In the genomic region with DNA sequence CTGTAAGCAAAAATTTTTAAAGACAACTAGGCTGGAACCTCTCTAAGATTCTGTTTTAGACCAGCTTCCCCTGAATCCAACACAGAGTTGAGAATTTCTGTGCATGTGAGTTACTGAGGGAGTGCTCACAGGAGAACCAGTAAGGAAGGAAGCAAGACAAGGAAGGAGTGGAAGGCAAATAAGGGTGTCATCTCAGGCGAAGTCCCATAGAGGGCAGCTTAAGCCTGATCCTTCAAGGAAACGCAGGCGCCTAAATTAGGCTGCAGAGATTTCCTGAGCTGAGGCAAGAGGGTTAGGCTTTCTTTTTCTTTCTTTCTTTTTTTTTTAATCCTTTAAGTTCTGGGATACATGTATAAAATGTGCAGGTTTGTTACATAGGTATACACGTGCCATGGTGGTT, we compare ENCODE assay signal across 10 cellular contexts. TPM values are rescaled to one million over a fixed set of nuclear protein-coding genes. Genes with fewer than 3 reads are reported as not detected.
DNase-seq lines count a peak whose midpoint lies in the region; ATAC-seq, FAIRE-seq and TF ChIP-seq lines count a peak whose summit lies in the region.
"Had no signal": no experiment of that assay in that cellular context is flagged by ENCODE, and none has a peak within 500 bp of the region (broad histone marks: within the 10 kb centered on the region; RNA-seq: fewer than 3 reads in every experiment).

No MANE protein-coding gene starts in this region.

- intact Hi-C loops in GM12878 (cut with micrococcal nuclease; ENCODE audit: unreplicated experiment) (no loop called here), left colon (cut with DNase I, micrococcal nuclease) (no loop called here)

- H3K36me3 Mint-ChIP-seq in natural killer cell treated with Interleukin-12 subunit alpha and Interleukin-12 subunit beta and Interleukin-15 and Interleukin-18, amount 100 ng/mL, for 72 hours, result no peaks in the 10 kb centered on the region

- in situ Hi-C loops in GM12878 (cut with MboI), result no loop called here

- H4K20me1 ChIP-seq in GM12878 (ENCODE audit: control insufficient read depth, insufficient read depth), result no peaks in the 10 kb centered on the region

- H3K79me2 ChIP-seq in GM12878 (ENCODE audit: control insufficient read depth, insufficient read depth, low read length), result no peaks in the 10 kb centered on the region

- H3K27me3 ChIP-seq in HL-60 (ENCODE audit: insufficient read depth, poor library complexity, severe bottlenecking) (no peaks in the 10 kb centered on the region), GM12878 (replicated peaks in 1 of 2; ENCODE audit: control insufficient read depth in 2 of 2, insufficient read depth in 2 of 2, low read length in 1 of 2) (no peaks in the 10 kb centered on the region)

- RAD21 ChIA-PET in GM12878 (lab: Charles Lee; ENCODE audit: unreplicated experiment), result no interaction called here

- TF ChIP-seq CTCF in AG10803 (conservative IDR thresholded peaks at IDR 0.05; ENCODE audit: low read length) (peak; percentile 64), HL-60 (IDR thresholded peaks at IDR 0.05; ENCODE audit: insufficient read depth, low read length) (peak; percentile 14), GM12878 (IDR thresholded peaks at IDR 0.05 in 2 of 3, conservative IDR thresholded peaks at IDR 0.05 in 1 of 3; ENCODE audit: control insufficient read depth in 2 of 3, extremely low read depth in 1 of 3, insufficient read depth in 1 of 3, low read depth in 3 of 3, low read length in 3 of 3) (peak in 2 of 3 experiments; percentile 5 to 9; a peak in 1 of 6 replicates)

- H3K27ac ChIP-seq in HL-60 (replicated peaks) (no peak overlapping the region), GM12878 (ENCODE audit: control insufficient read depth, insufficient read depth) (no peak overlapping the region)

- no peak for FAIRE-seq in GM12878 (lab: Jason Lieb, UNC)
- FAIRE-seq: islet of Langerhans had no signal

- no peak for TF ChIP-seq POLR2A in GM12878 (IDR thresholded peaks at IDR 0.05; ENCODE audit: low read depth, low read length)

- H3K9ac ChIP-seq in GM12878 (ENCODE audit: control insufficient read depth, insufficient read depth, low read length), result no peak overlapping the region

- H3K4me1 ChIP-seq in GM12878 (ENCODE audit: control insufficient read depth, insufficient read depth, low read length), result no peaks in the 10 kb centered on the region

- H3K4me3 ChIP-seq in AG10803 (ENCODE audit: low read length) (no peak overlapping the region), HL-60 (replicated peaks; ENCODE audit: insufficient read depth, low read length) (no peak overlapping the region), GM12878 (no peak overlapping the region)

- TF ChIP-seq EP300 in GM12878 (IDR thresholded peaks at IDR 0.05; ENCODE audit: borderline replicate concordance in 1 of 2, control insufficient read depth in 1 of 2, low read depth in 2 of 2, low read length in 2 of 2), result no peak

- CTCF ChIA-PET in GM12878 (lab: Yijun Ruan, JAX), result interaction anchor here (0.6 kb wide), 1 partner anchor 49 kb away, joined by 3 read pairs; no protein-coding TSS in a partner anchor

- 20% methylated on average over 4 of the region's 4 CpGs for WGBS in GM12878 (ENCODE audit: insufficient coverage, insufficient replicate concordance, low lambda C conversion rate, missing lambda C conversion rate)

- SMC1A ChIA-PET in GM12878 (lab: Charles Lee; ENCODE audit: uncharacterized antibody, unreplicated experiment), result no interaction called here

- POLR2A ChIA-PET in GM12878 (lab: Charles Lee), result no interaction called here

- H3K27me3 Mint-ChIP-seq in natural killer cell treated with Interleukin-12 subunit alpha and Interleukin-12 subunit beta and Interleukin-15 and Interleukin-18, amount 100 ng/mL, for 72 hours, result peaks cover 0 to 8% of the 10 kb centered on the region in 2 donors

- no peak overlapping the region for H2AFZ ChIP-seq in GM12878 (ENCODE audit: control insufficient read depth, low read depth, low read length)

- no TSS peak for BruUV-seq in GM12878 (replicated peaks; lab: Mats Ljungman, UMichigan)

- no peaks in the 10 kb centered on the region for H3K36me3 ChIP-seq in GM12878 (ENCODE audit: control insufficient read depth in 2 of 2, insufficient read depth in 2 of 2, low read length in 1 of 2)

- no peaks in the 10 kb centered on the region for H3K4me1 Mint-ChIP-seq in natural killer cell treated with Interleukin-12 subunit alpha and Interleukin-12 subunit beta and Interleukin-15 and Interleukin-18, amount 100 ng/mL, for 72 hours (ENCODE audit: low read depth in 2 of 2)

- TF ChIP-seq RAD21 in GM12878 (IDR thresholded peaks at IDR 0.05; ENCODE audit: insufficient read depth, low read depth, low read length), result no peak

- H3K4me3 Mint-ChIP-seq in natural killer cell treated with Interleukin-12 subunit alpha and Interleukin-12 subunit beta and Interleukin-15 and Interleukin-18, amount 100 ng/mL, for 72 hours, result no peak overlapping the region

- no peak overlapping the region for H3K4me2 ChIP-seq in GM12878 (ENCODE audit: control insufficient read depth, insufficient read depth)

- H3K9me3 ChIP-seq in GM12878 (replicated peaks; ENCODE audit: control insufficient read depth, insufficient read depth, low read length), result no peaks in the 10 kb centered on the region

- no peaks in the 10 kb centered on the region for H3K9me3 Mint-ChIP-seq in natural killer cell treated with Interleukin-12 subunit alpha and Interleukin-12 subunit beta and Interleukin-15 and Interleukin-18, amount 100 ng/mL, for 72 hours

- DNase-seq in AG10803 (ENCODE audit: low read depth), result peak; percentile 56
- peak; percentile 0 to 29 for DNase-seq in HL-60 (ENCODE audit: low read depth in 1 of 2, low spot score in 1 of 2)
- DNase-seq in GM12878 (ENCODE audit: low read depth, low spot score), result no peak
- DNase-seq in left colon, result no peak
- DNase-seq in natural killer cell treated with Interleukin-12 subunit alpha and Interleukin-12 subunit beta and Interleukin-15 and Interleukin-18, amount 100 ng/mL, for 72 hours (ENCODE audit: low spot score), result no peak
- DNase-seq in nucleus accumbens (lab: John Stamatoyannopoulos, UW), result no peak
- DNase-seq in NCI-H510A treated with DMSO at 0.1 percent for 48 hours (lab: John Stamatoyannopoulos, UW), result no peak

- no peak for ATAC-seq in GM12878
- peak; percentile 61 for ATAC-seq in left colon
- ATAC-seq in HG02885 (IDR thresholded peaks at IDR 0.05; ENCODE audit: poor library complexity, unreplicated experiment), result no peak
- no peak for ATAC-seq in natural killer cell treated with Interleukin-12 subunit alpha and Interleukin-12 subunit beta and Interleukin-15 and Interleukin-18, amount 100 ng/mL, for 72 hours

- no peak overlapping the region for H3K27ac Mint-ChIP-seq in natural killer cell treated with Interleukin-12 subunit alpha and Interleukin-12 subunit beta and Interleukin-15 and Interleukin-18, amount 100 ng/mL, for 72 hours

TF ChIP-seq in GM12878, 131 proteins besides CTCF, POLR2A, EP300 and RAD21:
- TF ChIP-seq ZNF622 (IDR thresholded peaks at IDR 0.05), result no peak
TF ChIP-seq in GM12878: peak in this region for 0.

RNA-seq across cellular contexts. Expression of gene COL6A6, which starts 36.2 kb away (rescaled TPM):
- total RNA-seq in GM12878 (2013; cell fraction: nucleolus; rRNA removed), result 0.06 TPM in 1 of 2 replicates, not detected in the other
- total RNA-seq in GM12878 (2014; rRNA removed) (not detected in 2 replicates), GM12878 (2014; rRNA removed; fragmentation: Illumina TruSeq; extraction: Trizol) (not detected in 2 replicates), GM12878 (2021) (not detected in 2 replicates), left colon (not detected)
- polyA plus RNA-seq in GM12878 (2011; ENCODE audit: low read depth), result not detected
- polyA plus RNA-seq in GM12878 (2011; rRNA removed) (not detected in 2 replicates), GM12878 (2014; fragmentation: Illumina TruSeq; extraction: Trizol) (not detected in 2 replicates), GM12878 (2014; fragmentation: Nextera tagmentation; extraction: Ambion mirVana) (under 1 TPM in 1 of 2 experiments, not detected in 1; 0.02 TPM), GM12878 (2014; rRNA removed) (not detected in 2 replicates), GM12878 (2016; fragmentation: Nextera tagmentation; extraction: Ambion mirVana) (under 1 TPM in 1 of 2 experiments, not detected in 1; 0.01 TPM)
- not detected in 2 replicates for polyA plus RNA-seq in GM12878 (2011; cell fraction: cytosol; rRNA removed)
- polyA plus RNA-seq in GM12878 (2011; cell fraction: nucleus; rRNA removed), result not detected in 2 replicates
- 0.03 TPM in 1 of 2 replicates, not detected in the other for polyA plus RNA-seq in GM12878 (2012)
- not detected in 2 replicates for polyA minus RNA-seq in GM12878 (2011; rRNA and poly(A)+ RNA removed)
- polyA minus RNA-seq in GM12878 (2011; cell fraction: cytosol; rRNA and poly(A)+ RNA removed), result not detected in 2 replicates
- not detected in 2 replicates for polyA minus RNA-seq in GM12878 (2011; cell fraction: nucleus; rRNA and poly(A)+ RNA removed)
- not detected for total RNA-seq in natural killer cell treated with Interleukin-12 subunit alpha and Interleukin-12 subunit beta and Interleukin-15 and Interleukin-18, amount 100 ng/mL, for 72 hours
- total RNA-seq: T-helper 2 cell treated with Interferon-gamma antibody and Interleukin-4, amounts not matched to agents 100 ng/mL and 5 ng/mL, for 36 hours had no signal

Comparison
In these comparisons a context has a peak if more than half of its experiments do, and no peak if none do; other contexts are left out.
1. DNase-seq: peak in AG10803 (single experiment) and HL-60 (2 of 2); none in GM12878 (single experiment), left colon (0 of 2), natural killer cell treated with Interleukin-12 subunit alpha and Interleukin-12 subunit beta and Interleukin-15 and Interleukin-18, amount 100 ng/mL, for 72 hours (single experiment), nucleus accumbens (0 of 56) and NCI-H510A treated with DMSO at 0.1 percent for 48 hours (single experiment).
2. CTCF ChIP-seq: peak in every context shown above with its lines; median percentile 64 in AG10803; 14 in HL-60; 7 in GM12878.